Comparison of ENCODE assay signal across 1 cellular context in genomic region chr19:2475702-2476450, GRCh38.
A peak's percentile ranks its signal among the peaks of the same experiment; 100 is the strongest.
TF ChIP-seq lines count a peak whose summit lies in the region.

Gene GADD45B, plus strand, starts transcription at chr19:2476127. Its CDS starts 232 bp downstream, at chr19:2476359.

TF ChIP-seq in HepG2, 621 proteins besides CTCF, POLR2A, EP300 and RAD21 (continued from another document and continues in another):
- TF ChIP-seq ZBTB7B (CRISPR knock-in tag; IDR thresholded peaks at IDR 0.05) (peak; percentile 55), ZNF510 (CRISPR knock-in tag; IDR thresholded peaks at IDR 0.05; ENCODE audit: low read depth) (peak; percentile 54; the same call in 1 of the 2 replicates), RFX5 (IDR thresholded peaks at IDR 0.05; ENCODE audit: low read depth, low read length) (peak; percentile 40; the same call in 1 of the 2 replicates), ZNF260 (CRISPR knock-in tag; IDR thresholded peaks at IDR 0.05; ENCODE audit: borderline replicate concordance, low read depth) (no peak), CREB1 (IDR thresholded peaks at IDR 0.05) (peak; percentile 66), CREB1 (CRISPR knock-in tag; IDR thresholded peaks at IDR 0.05) (peak; percentile 68; the same call in 1 of the 2 replicates), POLR2AphosphoS2 (IDR thresholded peaks at IDR 0.05; ENCODE audit: low read depth, low read length) (peak; percentile 99), ZNF644 (CRISPR knock-in tag; IDR thresholded peaks at IDR 0.05; ENCODE audit: low read depth) (no peak), HOMEZ (CRISPR knock-in tag; IDR thresholded peaks at IDR 0.05; ENCODE audit: low read depth) (0 out of 2 replicates have a peak, but pooled peaks have one; percentile 44), ZNF7 (CRISPR knock-in tag; IDR thresholded peaks at IDR 0.05) (peak; percentile 49; the same call in 1 of the 2 replicates), RXRA (CRISPR knock-in tag; IDR thresholded peaks at IDR 0.05) (no peak), ZNF674 (CRISPR knock-in tag; IDR thresholded peaks at IDR 0.05; ENCODE audit: low read depth) (no peak), ZNF746 (CRISPR knock-in tag; IDR thresholded peaks at IDR 0.05) (peak; percentile 71), XBP1 (CRISPR knock-in tag; IDR thresholded peaks at IDR 0.05) (peak; percentile 73; the same call in 1 of the 2 replicates), ZNF253 (CRISPR knock-in tag; IDR thresholded peaks at IDR 0.05; ENCODE audit: borderline replicate concordance) (peak; percentile 49; the same call in 1 of the 2 replicates), KLF12 (CRISPR knock-in tag; IDR thresholded peaks at IDR 0.05; ENCODE audit: borderline replicate concordance) (peak; percentile 34; the same call in 1 of the 2 replicates), ZNF687 (CRISPR knock-in tag; IDR thresholded peaks at IDR 0.05) (no peak), ARNT2 (CRISPR knock-in tag; IDR thresholded peaks at IDR 0.05; ENCODE audit: low read depth) (peak; percentile 58; the same call in 1 of the 2 replicates), CBX1 (IDR thresholded peaks at IDR 0.05; ENCODE audit: low read depth) (peak; percentile 55), SMYD3 (CRISPR knock-in tag; IDR thresholded peaks at IDR 0.05) (0 out of 2 replicates have a peak, but pooled peaks have one; percentile 49), TBP (CRISPR knock-in tag; IDR thresholded peaks at IDR 0.05) (peak; percentile 83; the same call in 1 of the 2 replicates), DPF2 (CRISPR knock-in tag; IDR thresholded peaks at IDR 0.05; ENCODE audit: borderline replicate concordance, low read depth) (no peak), TOE1 (CRISPR knock-in tag; IDR thresholded peaks at IDR 0.05) (0 out of 2 replicates have a peak, but pooled peaks have one; percentile 93), ATM (IDR thresholded peaks at IDR 0.05; ENCODE audit: borderline replicate concordance) (no peak), SMC3 (IDR thresholded peaks at IDR 0.05; ENCODE audit: low read length) (peak; percentile 24; the same call in 1 of the 2 replicates), HES4 (CRISPR knock-in tag; IDR thresholded peaks at IDR 0.05; ENCODE audit: borderline replicate concordance) (peak; percentile 43; the same call in 1 of the 2 replicates), TOPORS (CRISPR knock-in tag; IDR thresholded peaks at IDR 0.05) (0 out of 2 replicates have a peak, but pooled peaks have one; percentile 57), ZNF543 (CRISPR knock-in tag; IDR thresholded peaks at IDR 0.05) (no peak), RFX3 (CRISPR knock-in tag; IDR thresholded peaks at IDR 0.05) (0 out of 2 replicates have a peak, but pooled peaks have one; percentile 15), MXD3 (CRISPR knock-in tag; IDR thresholded peaks at IDR 0.05) (peak; percentile 63; the same call in 1 of the 2 replicates), PITX1 (CRISPR knock-in tag; IDR thresholded peaks at IDR 0.05) (0 out of 2 replicates have a peak, but pooled peaks have one; percentile 40), ZNF550 (CRISPR knock-in tag; IDR thresholded peaks at IDR 0.05; ENCODE audit: borderline replicate concordance) (no peak), FLYWCH1 (CRISPR knock-in tag; IDR thresholded peaks at IDR 0.05) (no peak), KLF15 (CRISPR knock-in tag; IDR thresholded peaks at IDR 0.05; ENCODE audit: borderline replicate concordance) (no peak), PHF5A (CRISPR knock-in tag; IDR thresholded peaks at IDR 0.05; ENCODE audit: low read depth, unreplicated experiment) (no peak), ZNF317 (CRISPR knock-in tag; IDR thresholded peaks at IDR 0.05) (peak; percentile 42; the same call in 1 of the 2 replicates), MBD4 (IDR thresholded peaks at IDR 0.05; ENCODE audit: borderline replicate concordance, low read length) (no peak), NR2F6 (IDR thresholded peaks at IDR 0.05) (no peak), NR2F6 (CRISPR knock-in tag; IDR thresholded peaks at IDR 0.05) (no peak), ETV6 (CRISPR knock-in tag; conservative IDR thresholded peaks at IDR 0.05) (no peak), ASH2L (IDR thresholded peaks at IDR 0.05; ENCODE audit: insufficient read length, low read depth, low read length) (peak; percentile 13), ZNF567 (CRISPR knock-in tag; IDR thresholded peaks at IDR 0.05; ENCODE audit: borderline replicate concordance) (0 out of 2 replicates have a peak, but pooled peaks have one; percentile 35), FOXK1 (CRISPR knock-in tag; IDR thresholded peaks at IDR 0.05; ENCODE audit: borderline replicate concordance, low read depth) (peak; percentile 76; the same call in 1 of the 2 replicates), TIGD3 (CRISPR knock-in tag; IDR thresholded peaks at IDR 0.05; ENCODE audit: borderline replicate concordance) (no peak)
- TF ChIP-seq, protein P1, sequence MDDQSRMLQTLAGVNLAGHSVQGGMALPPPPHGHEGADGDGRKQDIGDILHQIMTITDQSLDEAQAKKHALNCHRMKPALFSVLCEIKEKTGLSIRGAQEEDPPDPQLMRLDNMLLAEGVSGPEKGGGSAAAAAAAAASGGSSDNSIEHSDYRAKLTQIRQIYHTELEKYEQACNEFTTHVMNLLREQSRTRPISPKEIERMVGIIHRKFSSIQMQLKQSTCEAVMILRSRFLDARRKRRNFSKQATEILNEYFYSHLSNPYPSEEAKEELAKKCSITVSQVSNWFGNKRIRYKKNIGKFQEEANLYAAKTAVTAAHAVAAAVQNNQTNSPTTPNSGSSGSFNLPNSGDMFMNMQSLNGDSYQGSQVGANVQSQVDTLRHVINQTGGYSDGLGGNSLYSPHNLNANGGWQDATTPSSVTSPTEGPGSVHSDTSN (CRISPR knock-in tag; IDR thresholded peaks at IDR 0.05; ENCODE audit: borderline replicate concordance), result 0 out of 2 replicates have a peak, but pooled peaks have one; percentile 48
- TF ChIP-seq, protein P2, sequence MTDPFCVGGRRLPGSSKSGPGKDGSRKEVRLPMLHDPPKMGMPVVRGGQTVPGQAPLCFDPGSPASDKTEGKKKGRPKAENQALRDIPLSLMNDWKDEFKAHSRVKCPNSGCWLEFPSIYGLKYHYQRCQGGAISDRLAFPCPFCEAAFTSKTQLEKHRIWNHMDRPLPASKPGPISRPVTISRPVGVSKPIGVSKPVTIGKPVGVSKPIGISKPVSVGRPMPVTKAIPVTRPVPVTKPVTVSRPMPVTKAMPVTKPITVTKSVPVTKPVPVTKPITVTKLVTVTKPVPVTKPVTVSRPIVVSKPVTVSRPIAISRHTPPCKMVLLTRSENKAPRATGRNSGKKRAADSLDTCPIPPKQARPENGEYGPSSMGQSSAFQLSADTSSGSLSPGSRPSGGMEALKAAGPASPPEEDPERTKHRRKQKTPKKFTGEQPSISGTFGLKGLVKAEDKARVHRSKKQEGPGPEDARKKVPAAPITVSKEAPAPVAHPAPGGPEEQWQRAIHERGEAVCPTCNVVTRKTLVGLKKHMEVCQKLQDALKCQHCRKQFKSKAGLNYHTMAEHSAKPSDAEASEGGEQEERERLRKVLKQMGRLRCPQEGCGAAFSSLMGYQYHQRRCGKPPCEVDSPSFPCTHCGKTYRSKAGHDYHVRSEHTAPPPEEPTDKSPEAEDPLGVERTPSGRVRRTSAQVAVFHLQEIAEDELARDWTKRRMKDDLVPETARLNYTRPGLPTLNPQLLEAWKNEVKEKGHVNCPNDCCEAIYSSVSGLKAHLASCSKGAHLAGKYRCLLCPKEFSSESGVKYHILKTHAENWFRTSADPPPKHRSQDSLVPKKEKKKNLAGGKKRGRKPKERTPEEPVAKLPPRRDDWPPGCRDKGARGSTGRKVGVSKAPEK (CRISPR knock-in tag; IDR thresholded peaks at IDR 0.05; ENCODE audit: borderline replicate concordance), result no peak
- TF ChIP-seq, protein P3, sequence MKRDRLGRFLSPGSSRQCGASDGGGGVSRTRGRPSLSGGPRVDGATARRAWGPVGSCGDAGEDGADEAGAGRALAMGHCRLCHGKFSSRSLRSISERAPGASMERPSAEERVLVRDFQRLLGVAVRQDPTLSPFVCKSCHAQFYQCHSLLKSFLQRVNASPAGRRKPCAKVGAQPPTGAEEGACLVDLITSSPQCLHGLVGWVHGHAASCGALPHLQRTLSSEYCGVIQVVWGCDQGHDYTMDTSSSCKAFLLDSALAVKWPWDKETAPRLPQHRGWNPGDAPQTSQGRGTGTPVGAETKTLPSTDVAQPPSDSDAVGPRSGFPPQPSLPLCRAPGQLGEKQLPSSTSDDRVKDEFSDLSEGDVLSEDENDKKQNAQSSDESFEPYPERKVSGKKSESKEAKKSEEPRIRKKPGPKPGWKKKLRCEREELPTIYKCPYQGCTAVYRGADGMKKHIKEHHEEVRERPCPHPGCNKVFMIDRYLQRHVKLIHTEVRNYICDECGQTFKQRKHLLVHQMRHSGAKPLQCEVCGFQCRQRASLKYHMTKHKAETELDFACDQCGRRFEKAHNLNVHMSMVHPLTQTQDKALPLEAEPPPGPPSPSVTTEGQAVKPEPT (CRISPR knock-in tag; IDR thresholded peaks at IDR 0.05; ENCODE audit: low read depth), result 0 out of 2 replicates have a peak, but pooled peaks have one; percentile 54
- TF ChIP-seq, protein P4, sequence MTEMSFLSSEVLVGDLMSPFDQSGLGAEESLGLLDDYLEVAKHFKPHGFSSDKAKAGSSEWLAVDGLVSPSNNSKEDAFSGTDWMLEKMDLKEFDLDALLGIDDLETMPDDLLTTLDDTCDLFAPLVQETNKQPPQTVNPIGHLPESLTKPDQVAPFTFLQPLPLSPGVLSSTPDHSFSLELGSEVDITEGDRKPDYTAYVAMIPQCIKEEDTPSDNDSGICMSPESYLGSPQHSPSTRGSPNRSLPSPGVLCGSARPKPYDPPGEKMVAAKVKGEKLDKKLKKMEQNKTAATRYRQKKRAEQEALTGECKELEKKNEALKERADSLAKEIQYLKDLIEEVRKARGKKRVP (CRISPR knock-in tag; IDR thresholded peaks at IDR 0.05), result peak in 1 of 2 experiments; percentile 44; a peak in 1 of 4 replicates
- TF ChIP-seq, protein P5, sequence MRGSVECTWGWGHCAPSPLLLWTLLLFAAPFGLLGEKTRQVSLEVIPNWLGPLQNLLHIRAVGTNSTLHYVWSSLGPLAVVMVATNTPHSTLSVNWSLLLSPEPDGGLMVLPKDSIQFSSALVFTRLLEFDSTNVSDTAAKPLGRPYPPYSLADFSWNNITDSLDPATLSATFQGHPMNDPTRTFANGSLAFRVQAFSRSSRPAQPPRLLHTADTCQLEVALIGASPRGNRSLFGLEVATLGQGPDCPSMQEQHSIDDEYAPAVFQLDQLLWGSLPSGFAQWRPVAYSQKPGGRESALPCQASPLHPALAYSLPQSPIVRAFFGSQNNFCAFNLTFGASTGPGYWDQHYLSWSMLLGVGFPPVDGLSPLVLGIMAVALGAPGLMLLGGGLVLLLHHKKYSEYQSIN (CRISPR knock-in tag; IDR thresholded peaks at IDR 0.05; ENCODE audit: borderline replicate concordance), result no peak
